In genomic region chr20:9235518-9235917, GRCh38 we compare ENCODE assay signal across 17 cellular contexts.
DNase-seq lines count a peak whose midpoint lies in the region; ATAC-seq and TF ChIP-seq lines count a peak whose summit lies in the region.
"Had no signal": no experiment of that assay in that cellular context is flagged by ENCODE, and none has a peak within 500 bp of the region (broad histone marks: within the 10 kb centered on the region; RNA-seq: fewer than 3 reads in every experiment).

No MANE protein-coding gene starts in this region.

- H3K4me1 Mint-ChIP-seq in endodermal cell: peaks cover 2% of the 10 kb centered on the region
- H3K4me1 Mint-ChIP-seq in natural killer cell treated with Interleukin-12 subunit alpha and Interleukin-12 subunit beta and Interleukin-15 and Interleukin-18, amount 100 ng/mL, for 72 hours (ENCODE audit: low read depth in 2 of 2): no peaks in the 10 kb centered on the region
- H3K4me1 Mint-ChIP-seq: CD4-positive, alpha-beta memory T cell; naive thymus-derived CD4-positive, alpha-beta T cell had no signal

- no peak overlapping the region for H3K27ac ChIP-seq in endodermal cell (ENCODE audit: low read depth, low read length)
- H3K27ac ChIP-seq: cardiac muscle cell, stomach had no signal

- no peaks in the 10 kb centered on the region for H3K9me3 ChIP-seq in BE2C
- H3K9me3 ChIP-seq in endodermal cell (ENCODE audit: control insufficient read depth, low read length): peaks cover 33% of the 10 kb centered on the region
- H3K9me3 ChIP-seq: stomach had no signal

- H3K36me3 ChIP-seq in BE2C (no peaks in the 10 kb centered on the region), endodermal cell (ENCODE audit: control insufficient read depth, insufficient read depth, low read length) (no peaks in the 10 kb centered on the region)
- H3K36me3 ChIP-seq: cardiac muscle cell, stomach had no signal

- no peak for ATAC-seq in natural killer cell treated with Interleukin-12 subunit alpha and Interleukin-12 subunit beta and Interleukin-15 and Interleukin-18, amount 100 ng/mL, for 72 hours
- no peak for ATAC-seq in HG02970 (IDR thresholded peaks at IDR 0.05; ENCODE audit: low FRiP score, unreplicated experiment)
- no peak for ATAC-seq in GM21619 (IDR thresholded peaks at IDR 0.05; ENCODE audit: unreplicated experiment)
- ATAC-seq: naive thymus-derived CD4-positive, alpha-beta T cell; right cardiac atrium had no signal

- no peak overlapping the region; the same call in 1 of the 2 replicates for H3K4me3 ChIP-seq in BE2C (ENCODE audit: low read depth, low read length)
- no peak overlapping the region for H3K4me3 ChIP-seq in endodermal cell (ENCODE audit: low read length)
- H3K4me3 ChIP-seq: cardiac muscle cell, stomach had no signal

- no peaks in the 10 kb centered on the region for H3K9me3 Mint-ChIP-seq in endodermal cell
- H3K9me3 Mint-ChIP-seq in natural killer cell treated with Interleukin-12 subunit alpha and Interleukin-12 subunit beta and Interleukin-15 and Interleukin-18, amount 100 ng/mL, for 72 hours: peaks cover 3% of the 10 kb centered on the region

- peaks cover 48% of the 10 kb centered on the region for H3K4me1 ChIP-seq in BE2C
- no peaks in the 10 kb centered on the region for H3K4me1 ChIP-seq in endodermal cell (ENCODE audit: control insufficient read depth, insufficient read depth, low read length)

- TF ChIP-seq CTCF in BE2C (IDR thresholded peaks at IDR 0.05; ENCODE audit: low read depth, low read length): no peak
- TF ChIP-seq CTCF in endodermal cell (conservative IDR thresholded peaks at IDR 0.05): no peak

- no peak overlapping the region for H3K4me3 Mint-ChIP-seq in endodermal cell
- no peak overlapping the region for H3K4me3 Mint-ChIP-seq in natural killer cell treated with Interleukin-12 subunit alpha and Interleukin-12 subunit beta and Interleukin-15 and Interleukin-18, amount 100 ng/mL, for 72 hours
- H3K4me3 Mint-ChIP-seq: activated T-helper 1 cell treated with anti-CD3 and anti-CD28 coated beads, Interleukin-12 subunit alpha, Interleukin-12 subunit beta, Interleukin-2, Interleukin-4 antibody, amounts not matched to agents 30 ng/mL and 10 ng/mL and 1 ng/mL, durations not matched to agents 14 hours and 24 hours and 36 hours; CD4-positive, alpha-beta memory T cell; naive thymus-derived CD4-positive, alpha-beta T cell had no signal

- DNase-seq in BE2C (peak; percentile 81), LHCN-M2 (ENCODE audit: low read depth) (peak; percentile 67), astrocyte of the hippocampus (ENCODE audit: low read depth, low spot score) (peak; percentile 5), glomerular endothelial cell (ENCODE audit: extremely low read depth, low read depth, low spot score) (peak; percentile 27), endodermal cell (no peak)
- no peak for DNase-seq in natural killer cell treated with Interleukin-12 subunit alpha and Interleukin-12 subunit beta and Interleukin-15 and Interleukin-18, amount 100 ng/mL, for 72 hours (ENCODE audit: low spot score)
- DNase-seq: activated CD4-positive, alpha-beta T cell treated with anti-CD3 and anti-CD28 coated beads for 4 hours; CD4-positive, alpha-beta memory T cell; islet precursor cell; naive thymus-derived CD4-positive, alpha-beta T cell; NCI-H1417; right cardiac atrium; stomach had no signal

- no peak overlapping the region for H3K9ac ChIP-seq in endodermal cell (ENCODE audit: extremely low read depth, low read length, poor library complexity, severe bottlenecking)

- H3K27me3 ChIP-seq in BE2C: no peaks in the 10 kb centered on the region
- H3K27me3 ChIP-seq in endodermal cell (ENCODE audit: control insufficient read depth, insufficient read depth, low read length, poor library complexity, severe bottlenecking): no peaks in the 10 kb centered on the region
- H3K27me3 ChIP-seq: cardiac muscle cell, stomach had no signal

- 87 to 89% methylated on average over 3 to 4 of the region's 4 CpGs for WGBS in endodermal cell (ENCODE audit: insufficient coverage in 1 of 2, insufficient read length in 1 of 2), 2 experiments

- no peak overlapping the region for H3K27ac Mint-ChIP-seq in endodermal cell
- no peak overlapping the region for H3K27ac Mint-ChIP-seq in natural killer cell treated with Interleukin-12 subunit alpha and Interleukin-12 subunit beta and Interleukin-15 and Interleukin-18, amount 100 ng/mL, for 72 hours
- H3K27ac Mint-ChIP-seq: activated T-helper 1 cell treated with anti-CD3 and anti-CD28 coated beads, Interleukin-12 subunit alpha, Interleukin-12 subunit beta, Interleukin-2, Interleukin-4 antibody, amounts not matched to agents 30 ng/mL and 10 ng/mL and 1 ng/mL, durations not matched to agents 14 hours and 24 hours and 36 hours; CD4-positive, alpha-beta memory T cell; naive thymus-derived CD4-positive, alpha-beta T cell had no signal

- no peaks in the 10 kb centered on the region for H3K27me3 Mint-ChIP-seq in endodermal cell (ENCODE audit: insufficient read depth)
- no peaks in the 10 kb centered on the region for H3K27me3 Mint-ChIP-seq in natural killer cell treated with Interleukin-12 subunit alpha and Interleukin-12 subunit beta and Interleukin-15 and Interleukin-18, amount 100 ng/mL, for 72 hours
- H3K27me3 Mint-ChIP-seq: CD4-positive, alpha-beta memory T cell; naive thymus-derived CD4-positive, alpha-beta T cell had no signal

- H3K36me3 Mint-ChIP-seq in endodermal cell (ENCODE audit: low read depth): peaks cover 13% of the 10 kb centered on the region
- H3K36me3 Mint-ChIP-seq in natural killer cell treated with Interleukin-12 subunit alpha and Interleukin-12 subunit beta and Interleukin-15 and Interleukin-18, amount 100 ng/mL, for 72 hours: no peaks in the 10 kb centered on the region
- H3K36me3 Mint-ChIP-seq: CD4-positive, alpha-beta memory T cell; naive thymus-derived CD4-positive, alpha-beta T cell had no signal

Comparison
In these comparisons a context has a peak if more than half of its experiments do, and no peak if none do; other contexts are left out.
1. DNase-seq: peak in BE2C (single experiment), LHCN-M2 (single experiment), astrocyte of the hippocampus (single experiment) and glomerular endothelial cell (single experiment); none in endodermal cell (single experiment) and natural killer cell treated with Interleukin-12 subunit alpha and Interleukin-12 subunit beta and Interleukin-15 and Interleukin-18, amount 100 ng/mL, for 72 hours (single experiment).